ENCODE assay signal across 8 cellular contexts in genomic region chr19:45882652-45883585, GRCh38. TPM values are rescaled to one million over a fixed set of nuclear protein-coding genes. Genes with fewer than 3 reads are reported as not detected.
DNase-seq lines count a peak whose midpoint lies in the region; ATAC-seq and TF ChIP-seq lines count a peak whose summit lies in the region.

No MANE protein-coding gene starts in this region.

- H3K36me3 ChIP-seq in endodermal cell (ENCODE audit: control insufficient read depth, insufficient read depth, low read length) (peaks cover 3% of the 10 kb centered on the region), mesendoderm (ENCODE audit: control insufficient read depth, insufficient read depth, low read length) (no peaks in the 10 kb centered on the region)

- H3K9me3 ChIP-seq in endodermal cell (ENCODE audit: control insufficient read depth, low read length), result no peaks in the 10 kb centered on the region

- POLR2A ChIA-PET in HEK293T (lab: Yijun Ruan, JAX), result interaction anchor here (1.3 to 2.5 kb wide), 5 partner anchors 9 to 20 kb away, joined by 4 to 10 read pairs (median 6); partner anchors contain the start of genes FOXA3, MYPOP and SYMPK

- no peak overlapping the region for H2BK15ac ChIP-seq in mesendoderm (replicated peaks; ENCODE audit: low read depth)

- peak overlapping the region; percentile 4 for H2AK5ac ChIP-seq in mesendoderm (ENCODE audit: low read length)

- peak overlapping the region; percentile 91 for H3K4ac ChIP-seq in mesendoderm (ENCODE audit: low read depth, low read length)

- peak overlapping the region; percentile 42 for H3K27ac ChIP-seq in endodermal cell (ENCODE audit: low read depth, low read length)
- peak overlapping the region; percentile 81 for H3K27ac ChIP-seq in mesendoderm (ENCODE audit: low read depth, low read length)

- peak overlapping the region; percentile 63 for H3K4me3 Mint-ChIP-seq in endodermal cell

- no peak for ATAC-seq in HG03139 (IDR thresholded peaks at IDR 0.05; ENCODE audit: unreplicated experiment)

- peak overlapping the region; percentile 73 for H3K4me2 ChIP-seq in mesendoderm (ENCODE audit: low read length)

- H3K27me3 Mint-ChIP-seq in endodermal cell (ENCODE audit: insufficient read depth), result no peaks in the 10 kb centered on the region

- peak overlapping the region; percentile 82 for H3K56ac ChIP-seq in mesendoderm (ENCODE audit: low read length)

- peak; percentile 93 for DNase-seq in D341Med (ENCODE audit: low spot score)
- DNase-seq in HEK293T (ENCODE audit: extremely low spot score), result peak; percentile 90
- DNase-seq in NOMO-1 (lab: John Stamatoyannopoulos, UW; ENCODE audit: unreplicated experiment in 2 of 2), result peak; percentile 70 to 71
- DNase-seq in activated CD8-positive, alpha-beta memory T cell treated with anti-CD3 and anti-CD28 coated beads for 4 hours (ENCODE audit: low read depth in 2 of 2), result peak; percentile 62 to 66
- peak; percentile 98 for DNase-seq in endodermal cell
- peak; percentile 95 for DNase-seq in mesendoderm
- DNase-seq in stimulated activated CD8-positive, alpha-beta memory T cell treated with anti-CD3 and anti-CD28 coated beads, Interleukin-12 subunit alpha, Interleukin-12 subunit beta, amount 100 ng/mL, for 4 hours (ENCODE audit: low read depth), result peak; percentile 61

- peak overlapping the region; percentile 88 for H3K4me3 ChIP-seq in endodermal cell (ENCODE audit: low read length)
- H3K4me3 ChIP-seq in mesendoderm (ENCODE audit: low read length), result peak overlapping the region; percentile 16

- peaks cover 2% of the 10 kb centered on the region for H3K79me1 ChIP-seq in mesendoderm (ENCODE audit: low read length)

- H3K27me3 ChIP-seq in endodermal cell (ENCODE audit: control insufficient read depth, insufficient read depth, low read length, poor library complexity, severe bottlenecking) (no peaks in the 10 kb centered on the region), mesendoderm (ENCODE audit: insufficient read depth, low read length, poor library complexity) (no peaks in the 10 kb centered on the region)

- H4K5ac ChIP-seq in mesendoderm (ENCODE audit: low read length), result no peak overlapping the region

- H3K4me1 ChIP-seq in endodermal cell (ENCODE audit: control insufficient read depth, insufficient read depth, low read length) (peaks cover 6% of the 10 kb centered on the region), mesendoderm (ENCODE audit: control insufficient read depth, low read depth, low read length) (peaks cover 13% of the 10 kb centered on the region)

- H3K18ac ChIP-seq in mesendoderm (ENCODE audit: low read length), result peak overlapping the region; percentile 78

- H2BK120ac ChIP-seq in mesendoderm (ENCODE audit: low read depth, low read length), result peak overlapping the region; percentile 88

- H3K23ac ChIP-seq in mesendoderm (ENCODE audit: low read length), result no peak overlapping the region

- H4K8ac ChIP-seq in mesendoderm (ENCODE audit: low read depth, low read length), result peak overlapping the region; percentile 69

- H3K27ac Mint-ChIP-seq in endodermal cell, result peak overlapping the region; percentile 84

- H3K4me1 Mint-ChIP-seq in endodermal cell, result peaks cover 36% of the 10 kb centered on the region

- no peaks in the 10 kb centered on the region for H3K9me3 Mint-ChIP-seq in endodermal cell

- H3K36me3 Mint-ChIP-seq in endodermal cell (ENCODE audit: low read depth), result no peaks in the 10 kb centered on the region

- 2 to 6% methylated on average over 21 to 46 of the region's 47 CpGs for WGBS in endodermal cell (ENCODE audit: insufficient coverage in 1 of 2, insufficient read length in 1 of 2), 2 experiments
- WGBS in mesendoderm (ENCODE audit: extremely low coverage, insufficient coverage, low lambda C conversion rate), result no CpG with 5 or more reads among the region's 47 CpGs

- H2BK5ac ChIP-seq in mesendoderm (ENCODE audit: low read length), result peak overlapping the region; percentile 14

- peak; percentile 97 for TF ChIP-seq CTCF in endodermal cell (conservative IDR thresholded peaks at IDR 0.05)

- H3K9ac ChIP-seq in endodermal cell (ENCODE audit: extremely low read depth, low read length, poor library complexity, severe bottlenecking), result peak overlapping the region; percentile 84
- H3K9ac ChIP-seq in mesendoderm (ENCODE audit: low read length), result peak overlapping the region; percentile 72

- CTCF ChIA-PET in HEK293T (lab: Yijun Ruan, JAX), result interaction anchor here (0.6 to 2.2 kb wide), 4 partner anchors 20 to 127 kb away, joined by 3 to 7 read pairs (median 4); partner anchors contain the start of gene SYMPK

- H3K79me2 ChIP-seq in mesendoderm (ENCODE audit: control insufficient read depth, insufficient read depth, low read length), result peaks cover 5% of the 10 kb centered on the region

TF ChIP-seq in HEK293T, 16 proteins besides CTCF, POLR2A, EP300 and RAD21:
- TF ChIP-seq TARDBP (IDR thresholded peaks at IDR 0.05) (no peak), FOXK2 (IDR thresholded peaks at IDR 0.05) (no peak), HDGF (IDR thresholded peaks at IDR 0.05; ENCODE audit: borderline replicate concordance) (no peak), FOXM1 (IDR thresholded peaks at IDR 0.05; ENCODE audit: borderline replicate concordance) (peak; percentile 22; the same call in 1 of the 2 replicates), SP1 (IDR thresholded peaks at IDR 0.05) (no peak), ELF4 (IDR thresholded peaks at IDR 0.05) (no peak), NFRKB (IDR thresholded peaks at IDR 0.05) (no peak), CTBP1 (IDR thresholded peaks at IDR 0.05; ENCODE audit: borderline replicate concordance) (no peak), ZNF384 (IDR thresholded peaks at IDR 0.05) (peak; percentile 87), PKNOX1 (IDR thresholded peaks at IDR 0.05) (no peak), SUZ12 (IDR thresholded peaks at IDR 0.05) (no peak), LEF1 (IDR thresholded peaks at IDR 0.05; ENCODE audit: borderline replicate concordance) (no peak), ARNT (IDR thresholded peaks at IDR 0.05) (peak; percentile 86), L3MBTL2 (conservative IDR thresholded peaks at IDR 0.05) (no peak; the same call in 1 of the 2 replicates), FOXA1 (IDR thresholded peaks at IDR 0.05) (no peak), BHLHE40 (IDR thresholded peaks at IDR 0.05; ENCODE audit: borderline replicate concordance) (no peak)

RNA-seq across cellular contexts. Expression of gene IRF2BP1, which starts 3.0 kb away (rescaled TPM):
- 10 to 100 TPM; 23.8 to 30.3 TPM for total RNA-seq in endodermal cell
- 18.0 TPM for polyA plus RNA-seq in endodermal cell (2013, experiment 1 of 2)
- 18.3 TPM for polyA plus RNA-seq in endodermal cell (2013, experiment 2 of 2)
- polyA plus RNA-seq in mesendoderm (2013, experiment 1 of 2), result 9.0 TPM
- 8.9 TPM for polyA plus RNA-seq in mesendoderm (2013, experiment 2 of 2)

RNA-seq across cellular contexts. Expression of gene FOXA3, which starts 18.8 kb away (rescaled TPM):
- 10 to 100 TPM; 54.2 to 58.1 TPM for total RNA-seq in endodermal cell
- polyA plus RNA-seq in endodermal cell (2013, experiment 1 of 2), result 8.4 TPM
- polyA plus RNA-seq in endodermal cell (2013, experiment 2 of 2), result 8.1 TPM
- 12.9 TPM for polyA plus RNA-seq in mesendoderm (2013, experiment 1 of 2)
- 13.3 TPM for polyA plus RNA-seq in mesendoderm (2013, experiment 2 of 2)

RNA-seq across cellular contexts. Expression of gene MYPOP, which starts 19.5 kb away (rescaled TPM):
- total RNA-seq in endodermal cell, result 10 to 100 TPM; 13.6 to 19.9 TPM
- 9.8 TPM for polyA plus RNA-seq in endodermal cell (2013, experiment 1 of 2)
- 8.9 TPM for polyA plus RNA-seq in endodermal cell (2013, experiment 2 of 2)
- 8.9 TPM for polyA plus RNA-seq in mesendoderm (2013, experiment 1 of 2)
- polyA plus RNA-seq in mesendoderm (2013, experiment 2 of 2), result 8.8 TPM

RNA-seq across cellular contexts. Expression of gene SYMPK, which starts 20.0 kb away (rescaled TPM):
- total RNA-seq in endodermal cell, result 100 to 1,000 TPM; 104 to 119 TPM
- 68.8 TPM for polyA plus RNA-seq in endodermal cell (2013, experiment 1 of 2)
- polyA plus RNA-seq in endodermal cell (2013, experiment 2 of 2), result 64.9 TPM
- polyA plus RNA-seq in mesendoderm (2013, experiment 1 of 2), result 45.8 TPM
- 43.7 TPM for polyA plus RNA-seq in mesendoderm (2013, experiment 2 of 2)

RNA-seq across cellular contexts. Expression of gene NANOS2, which starts 31.7 kb away (rescaled TPM):
- total RNA-seq in endodermal cell, result not detected
- polyA plus RNA-seq in endodermal cell (2013, experiment 1 of 2), result not detected
- not detected for polyA plus RNA-seq in endodermal cell (2013, experiment 2 of 2)
- polyA plus RNA-seq in mesendoderm (2013, experiment 1 of 2), result not detected
- polyA plus RNA-seq in mesendoderm (2013, experiment 2 of 2), result not detected
